Comparison of ENCODE assay signal across 30 cellular contexts in genomic region chr1:231265379-231265778, GRCh38.
"Had no signal": no experiment of that assay in that cellular context is flagged by ENCODE, and none has a peak within 500 bp of the region (broad histone marks: within the 10 kb centered on the region; RNA-seq: fewer than 3 reads in every experiment).

No MANE protein-coding gene starts in this region.

- H3K27me3 Mint-ChIP-seq: activated CD4-positive, alpha-beta T cell treated with anti-CD3 and anti-CD28 coated beads for 36 hours; activated CD4-positive, alpha-beta T cell treated with anti-CD3 and anti-CD28 coated beads, Interleukin-2, amount 10 ng/mL, durations not matched to agents 24 days and 14 days; activated CD8-positive, alpha-beta T cell treated with anti-CD3 and anti-CD28 coated beads for 36 hours; activated naive CD8-positive, alpha-beta T cell; activated T-helper 17 cell treated with anti-CD3 and anti-CD28 coated beads, Interleukin-2, amount 50 U/mL, for 72 hours; central memory CD8-positive, alpha-beta T cell; effector memory CD8-positive, alpha-beta T cell; T-helper 17 cell had no signal

- H3K4me3 ChIP-seq: coronary artery, esophagus muscularis mucosa, gastrocnemius medialis had no signal

- H3K4me1 ChIP-seq: esophagus muscularis mucosa, foreskin keratinocyte, gastrocnemius medialis had no signal

- H3K4me3 Mint-ChIP-seq: activated CD4-positive, alpha-beta T cell treated with anti-CD3 and anti-CD28 coated beads for 36 hours; activated CD4-positive, alpha-beta T cell treated with anti-CD3 and anti-CD28 coated beads, Interleukin-2, amount 10 ng/mL, durations not matched to agents 24 days and 14 days; activated CD8-positive, alpha-beta T cell treated with anti-CD3 and anti-CD28 coated beads for 36 hours; activated naive CD8-positive, alpha-beta T cell; activated T-cell treated with anti-CD3 and anti-CD28 coated beads, Interleukin-2, amount 50 U/mL, for 4 hours; activated T-helper 17 cell treated with anti-CD3 and anti-CD28 coated beads, Interleukin-2, amount 50 U/mL, for 72 hours; central memory CD8-positive, alpha-beta T cell; effector memory CD8-positive, alpha-beta T cell; T-helper 17 cell; T-helper 2 cell treated with Interferon-gamma antibody and Interleukin-4, amounts not matched to agents 5 μg/mL and 100 μg/mL, for 36 hours had no signal

- H3K27ac Mint-ChIP-seq: activated CD4-positive, alpha-beta T cell treated with anti-CD3 and anti-CD28 coated beads for 36 hours; activated CD4-positive, alpha-beta T cell treated with anti-CD3 and anti-CD28 coated beads, Interleukin-2, amount 10 ng/mL, durations not matched to agents 24 days and 14 days; activated naive CD8-positive, alpha-beta T cell; activated T-helper 17 cell treated with anti-CD3 and anti-CD28 coated beads, Interleukin-2, amount 50 U/mL, for 72 hours; T-helper 17 cell; T-helper 2 cell treated with Interferon-gamma antibody and Interleukin-4, amounts not matched to agents 5 μg/mL and 100 μg/mL, for 36 hours had no signal

- DNase-seq: activated CD4-positive, alpha-beta T cell treated with anti-CD3 and anti-CD28 coated beads for 36 hours; activated CD4-positive, alpha-beta T cell treated with anti-CD3 and anti-CD28 coated beads, Interleukin-2, amount 10 ng/mL, durations not matched to agents 24 days and 14 days; activated CD4-positive, CD25-positive, alpha-beta regulatory T cell; activated CD4-positive, CD25-positive, alpha-beta regulatory T cell treated with anti-CD3 and anti-CD28 coated beads, Interleukin-2, amount 50 U/mL, for 72 hours; activated CD8-positive, alpha-beta memory T cell treated with anti-CD3 and anti-CD28 coated beads for 24 hours; activated CD8-positive, alpha-beta T cell treated with anti-CD3 and anti-CD28 coated beads for 36 hours; activated effector memory CD4-positive, alpha-beta T cell treated with Interleukin-2 at 50 U/mL for 16 hours; activated gamma-delta T cell treated with Interleukin-2 at 50 U/mL for 16 hours; activated naive CD4-positive, alpha-beta T cell treated with anti-CD3 and anti-CD28 coated beads, Interleukin-2, amount 50 U/mL, for 16 hours; activated naive CD4-positive, alpha-beta T cell treated with Interleukin-2 at 50 U/mL for 16 hours; activated T-cell treated with anti-CD3 and anti-CD28 coated beads, Interleukin-2, amount 50 U/mL, for 4 hours; amniotic stem cell; anterior cingulate cortex; brain microvascular endothelial cell; dermis blood vessel endothelial cell; effector CD4-positive, alpha-beta T cell; effector memory CD8-positive, alpha-beta T cell; erythroblast; foreskin keratinocyte; gastrocnemius medialis; head of caudate nucleus; T-helper 1 cell; T-helper 17 cell; T1000 had no signal

- ATAC-seq: activated CD4-positive, alpha-beta T cell treated with anti-CD3 and anti-CD28 coated beads for 36 hours; activated CD8-positive, alpha-beta T cell treated with anti-CD3 and anti-CD28 coated beads for 36 hours; activated T-cell treated with anti-CD3 and anti-CD28 coated beads, Interleukin-2, amount 50 U/mL, for 4 hours; activated T-helper 17 cell treated with anti-CD3 and anti-CD28 coated beads, Interleukin-2, amount 50 U/mL, for 72 hours; effector memory CD8-positive, alpha-beta T cell; foreskin keratinocyte; T-helper 17 cell had no signal

- H3K27me3 ChIP-seq: brain microvascular endothelial cell, esophagus muscularis mucosa, foreskin keratinocyte, gastrocnemius medialis had no signal

- H3K9me3 ChIP-seq: esophagus muscularis mucosa, gastrocnemius medialis had no signal

- H3K4me1 Mint-ChIP-seq: activated CD4-positive, alpha-beta T cell treated with anti-CD3 and anti-CD28 coated beads for 36 hours; activated CD4-positive, alpha-beta T cell treated with anti-CD3 and anti-CD28 coated beads, Interleukin-2, amount 10 ng/mL, durations not matched to agents 24 days and 14 days; activated T-helper 17 cell treated with anti-CD3 and anti-CD28 coated beads, Interleukin-2, amount 50 U/mL, for 72 hours; central memory CD8-positive, alpha-beta T cell; T-helper 17 cell had no signal

- H3K27ac ChIP-seq: brain microvascular endothelial cell, coronary artery, esophagus muscularis mucosa, foreskin keratinocyte, gastrocnemius medialis had no signal

- H3K9me3 Mint-ChIP-seq: activated CD4-positive, alpha-beta T cell treated with anti-CD3 and anti-CD28 coated beads, Interleukin-2, amount 10 ng/mL, durations not matched to agents 24 days and 14 days; activated CD8-positive, alpha-beta T cell treated with anti-CD3 and anti-CD28 coated beads for 36 hours; activated T-cell treated with anti-CD3 and anti-CD28 coated beads, Interleukin-2, amount 50 U/mL, for 4 hours; activated T-helper 17 cell treated with anti-CD3 and anti-CD28 coated beads, Interleukin-2, amount 50 U/mL, for 72 hours; central memory CD8-positive, alpha-beta T cell; effector memory CD8-positive, alpha-beta T cell; T-helper 2 cell treated with Interferon-gamma antibody and Interleukin-4, amounts not matched to agents 5 μg/mL and 100 μg/mL, for 36 hours had no signal
